In genomic region chr4:4575284-4576211, GRCh38 we compare ENCODE assay signal across 8 cellular contexts. TPM values are rescaled to one million over a fixed set of nuclear protein-coding genes. Genes with fewer than 3 reads are reported as not detected.
DNase-seq lines count a peak whose midpoint lies in the region; ATAC-seq and TF ChIP-seq lines count a peak whose summit lies in the region.

No MANE protein-coding gene starts in this region.

- H3K4me1 ChIP-seq in iPS-20b (ENCODE audit: insufficient read depth, low read length): peaks cover 4% of the 10 kb centered on the region
- H3K4me1 ChIP-seq in smooth muscle cell (ENCODE audit: low read depth): peaks cover 8% of the 10 kb centered on the region

- H2AFZ ChIP-seq in smooth muscle cell (ENCODE audit: low read depth): peak overlapping the region; percentile 88

- H3K36me3 ChIP-seq in iPS-20b (ENCODE audit: insufficient read depth, low read depth, low read length) (0 out of 2 replicates have a peak, but pooled peaks cover 4% of the 10 kb centered on the region), smooth muscle cell (ENCODE audit: low read depth) (no peaks in the 10 kb centered on the region)

- peak overlapping the region; percentile 90 for H3K4me2 ChIP-seq in smooth muscle cell

- H3K9ac ChIP-seq in iPS-20b (ENCODE audit: low read depth, low read length) (peak overlapping the region; percentile 66; the same call in 1 of the 2 replicates), smooth muscle cell (ENCODE audit: low read depth) (peak overlapping the region; percentile 60)

- H3K27me3 ChIP-seq in iPS-20b (ENCODE audit: insufficient read depth, low read length) (peaks cover 48% of the 10 kb centered on the region), smooth muscle cell (ENCODE audit: low read depth) (no peaks in the 10 kb centered on the region)

- peak; percentile 79 for DNase-seq in AG08396 (ENCODE audit: low spot score)
- peak; percentile 54 for DNase-seq in T-helper 9 cell
- no peak for DNase-seq in smooth muscle cell (lab: John Stamatoyannopoulos, UW; ENCODE audit: unreplicated experiment)
- DNase-seq in GDM1 (lab: John Stamatoyannopoulos, UW): no peak

- H3K4me3 ChIP-seq in iPS-20b (ENCODE audit: low read length) (peak overlapping the region; percentile 68), smooth muscle cell (peak overlapping the region; percentile 69)

- H4K20me1 ChIP-seq in smooth muscle cell (ENCODE audit: low read depth): no peaks in the 10 kb centered on the region

- WGBS in smooth muscle cell (ENCODE audit: low lambda C conversion rate): 12% methylated on average over 65 of the region's 71 CpGs

- H3K27ac ChIP-seq in iPS-20b (ENCODE audit: low read length) (no peak overlapping the region), smooth muscle cell (ENCODE audit: low read depth) (no peak overlapping the region)

- H3K27me3 Mint-ChIP-seq in brain: peaks cover 16% of the 10 kb centered on the region

- no peaks in the 10 kb centered on the region for H3K9me3 ChIP-seq in iPS-20b (ENCODE audit: insufficient read depth, low read depth, low read length)
- H3K9me3 ChIP-seq in smooth muscle cell (replicated peaks; ENCODE audit: low read depth): no peaks in the 10 kb centered on the region

- no peaks in the 10 kb centered on the region for H3K79me2 ChIP-seq in smooth muscle cell (ENCODE audit: low read depth)

- H3K4me1 Mint-ChIP-seq in brain: peaks cover 23% of the 10 kb centered on the region

- no peaks in the 10 kb centered on the region for H3F3A ChIP-seq in smooth muscle cell (ENCODE audit: low read depth)

- peak overlapping the region in 2 of 5 experiments; percentile 0 to 93 for H3K27ac Mint-ChIP-seq in brain

- peak; percentile 79 for ATAC-seq in GM19043 (IDR thresholded peaks at IDR 0.05; ENCODE audit: low read depth, unreplicated experiment)
- ATAC-seq in HG03432 (IDR thresholded peaks at IDR 0.05; ENCODE audit: unreplicated experiment): peak; percentile 83

- TF ChIP-seq CTCF in brain (conservative IDR thresholded peaks at IDR 0.05) (peak; percentile 44 to 67), smooth muscle cell (IDR thresholded peaks at IDR 0.05; ENCODE audit: borderline replicate concordance, insufficient read depth, poor library complexity, severe bottlenecking) (peak; percentile 45)

- H3K36me3 Mint-ChIP-seq in brain: peaks cover 17% of the 10 kb centered on the region

- peak overlapping the region; percentile 56 to 80 (median 74) for H3K4me3 Mint-ChIP-seq in brain

- H3K9me3 Mint-ChIP-seq in brain: peaks cover 0 to 7% (median 0%) of the 10 kb centered on the region in 5 experiments

RNA-seq across cellular contexts. Expression of gene STX18, which starts 33.7 kb away (rescaled TPM):
- polyA plus RNA-seq in brain (ENCODE audit: insufficient read depth, low read depth, low replicate concordance) (45.1 TPM), smooth muscle cell (23.3 and 26.6 TPM in 2 replicates)
- 17.7 and 26.0 TPM in 2 replicates for total RNA-seq in smooth muscle cell

Comparison
In these comparisons a context has a peak if more than half of its experiments do, and no peak if none do; other contexts are left out.
1. DNase-seq: peak in AG08396 (single experiment) and T-helper 9 cell (single experiment); none in smooth muscle cell (single experiment) and GDM1 (single experiment).